In genomic region chr7:141097430-141097829, GRCh38 we compare ENCODE assay signal across 17 cellular contexts. TPM values are rescaled to one million over a fixed set of nuclear protein-coding genes. Genes with fewer than 3 reads are reported as not detected.
DNase-seq lines count a peak whose midpoint lies in the region; ATAC-seq, FAIRE-seq and TF ChIP-seq lines count a peak whose summit lies in the region.
"Had no signal": no experiment of that assay in that cellular context is flagged by ENCODE, and none has a peak within 500 bp of the region (broad histone marks: within the 10 kb centered on the region; RNA-seq: fewer than 3 reads in every experiment).

No MANE protein-coding gene starts in this region.

- FAIRE-seq in RCC 7860 (lab: Jason Lieb, UNC), result peak; percentile 52
- FAIRE-seq: islet of Langerhans had no signal

- POLR2A ChIA-PET in activated CD4-positive, alpha-beta memory T cell treated with anti-CD3 and anti-CD28 coated beads, Interleukin-2, amount 10 ng/mL, durations not matched to agents 7 days and 5 days (lab: Charles Lee), result no interaction called here

- no peak overlapping the region for H3K4me3 Mint-ChIP-seq in activated naive CD4-positive, alpha-beta T cell treated with anti-CD3 and anti-CD28 coated beads for 36 hours
- H3K4me3 Mint-ChIP-seq in endothelial cell (ENCODE audit: unreplicated experiment) (no peak overlapping the region), progenitor cell of endocrine pancreas (ENCODE audit: low read depth) (no peak overlapping the region)
- no peak overlapping the region for H3K4me3 Mint-ChIP-seq in activated CD4-positive, alpha-beta memory T cell treated with anti-CD3 and anti-CD28 coated beads, Interleukin-2, amount 10 ng/mL, durations not matched to agents 7 days and 5 days
- H3K4me3 Mint-ChIP-seq: activated CD8-positive, alpha-beta memory T cell treated with anti-CD3 and anti-CD28 coated beads, Interleukin-2, amount 10 ng/mL, durations not matched to agents 7 days and 5 days; activated naive CD8-positive, alpha-beta T cell treated with anti-CD3 and anti-CD28 coated beads for 36 hours; type B pancreatic cell had no signal

- no peak for ATAC-seq in activated naive CD4-positive, alpha-beta T cell treated with anti-CD3 and anti-CD28 coated beads, Interleukin-2, amount 50 U/mL, for 72 hours
- ATAC-seq in GM21423 (IDR thresholded peaks at IDR 0.05; ENCODE audit: unreplicated experiment), result no peak
- ATAC-seq: activated CD8-positive, alpha-beta memory T cell treated with anti-CD3 and anti-CD28 coated beads, Interleukin-2, amount 10 ng/mL, durations not matched to agents 7 days and 5 days had no signal

- H3K4me1 Mint-ChIP-seq in activated naive CD4-positive, alpha-beta T cell treated with anti-CD3 and anti-CD28 coated beads for 36 hours (ENCODE audit: low read depth), result no peaks in the 10 kb centered on the region
- H3K4me1 Mint-ChIP-seq in endothelial cell (ENCODE audit: unreplicated experiment) (no peaks in the 10 kb centered on the region), progenitor cell of endocrine pancreas (ENCODE audit: low read depth) (no peaks in the 10 kb centered on the region)
- no peaks in the 10 kb centered on the region for H3K4me1 Mint-ChIP-seq in activated CD4-positive, alpha-beta memory T cell treated with anti-CD3 and anti-CD28 coated beads, Interleukin-2, amount 10 ng/mL, durations not matched to agents 7 days and 5 days
- H3K4me1 Mint-ChIP-seq: activated CD8-positive, alpha-beta memory T cell treated with anti-CD3 and anti-CD28 coated beads, Interleukin-2, amount 10 ng/mL, durations not matched to agents 7 days and 5 days; activated naive CD8-positive, alpha-beta T cell treated with anti-CD3 and anti-CD28 coated beads for 36 hours had no signal

- TF ChIP-seq CTCF in endothelial cell (IDR thresholded peaks at IDR 0.05; ENCODE audit: unreplicated experiment) (no peak), progenitor cell of endocrine pancreas (IDR thresholded peaks at IDR 0.05; ENCODE audit: unreplicated experiment) (no peak)

- no peak overlapping the region for H3K27ac Mint-ChIP-seq in activated naive CD4-positive, alpha-beta T cell treated with anti-CD3 and anti-CD28 coated beads for 36 hours
- no peak overlapping the region for H3K27ac Mint-ChIP-seq in activated naive CD4-positive, alpha-beta T cell treated with anti-CD3 and anti-CD28 coated beads, Interleukin-2, amount 50 U/mL, for 72 hours
- H3K27ac Mint-ChIP-seq in endothelial cell (ENCODE audit: unreplicated experiment), result no peak overlapping the region
- H3K27ac Mint-ChIP-seq in progenitor cell of endocrine pancreas, result no peak overlapping the region
- H3K27ac Mint-ChIP-seq in activated CD4-positive, alpha-beta memory T cell treated with anti-CD3 and anti-CD28 coated beads, Interleukin-2, amount 10 ng/mL, durations not matched to agents 7 days and 5 days, result no peak overlapping the region
- H3K27ac Mint-ChIP-seq: activated CD8-positive, alpha-beta memory T cell treated with anti-CD3 and anti-CD28 coated beads, Interleukin-2, amount 10 ng/mL, durations not matched to agents 7 days and 5 days; activated naive CD8-positive, alpha-beta T cell treated with anti-CD3 and anti-CD28 coated beads for 36 hours; type B pancreatic cell had no signal

- DNase-seq in activated naive CD4-positive, alpha-beta T cell treated with anti-CD3 and anti-CD28 coated beads for 36 hours, result peak; percentile 16
- DNase-seq in activated naive CD4-positive, alpha-beta T cell treated with anti-CD3 and anti-CD28 coated beads, Interleukin-2, amount 50 U/mL, for 72 hours (ENCODE audit: low spot score in 2 of 2), result no peak
- peak; percentile 31 for DNase-seq in RCC 7860 (ENCODE audit: low spot score)
- peak; percentile 14 for DNase-seq in endothelial cell (ENCODE audit: low spot score)
- DNase-seq in progenitor cell of endocrine pancreas (ENCODE audit: low spot score, unreplicated experiment), result peak; percentile 13
- no peak for DNase-seq in SIG-M5 treated with dmso at 0.1 percent for 504 hours (lab: John Stamatoyannopoulos, UW; ENCODE audit: unreplicated experiment)
- no peak for DNase-seq in activated CD4-positive, alpha-beta memory T cell treated with anti-CD3 and anti-CD28 coated beads, Interleukin-2, amount 10 ng/mL, durations not matched to agents 7 days and 5 days
- DNase-seq: activated CD8-positive, alpha-beta memory T cell treated with anti-CD3 and anti-CD28 coated beads, Interleukin-2, amount 10 ng/mL, durations not matched to agents 7 days and 5 days; activated naive CD8-positive, alpha-beta T cell treated with anti-CD3 and anti-CD28 coated beads for 36 hours; NCI-H1930; NCI-H774; SHP77 treated with DMSO at 0.1 percent for 48 hours; stimulated activated CD4-positive, alpha-beta T cell treated with anti-CD3 and anti-CD28 coated beads, Interleukin-2, amount 100 ng/mL, for 24 hours had no signal

- H3K27me3 Mint-ChIP-seq in activated naive CD4-positive, alpha-beta T cell treated with anti-CD3 and anti-CD28 coated beads for 36 hours (ENCODE audit: low read depth), result peaks cover 2% of the 10 kb centered on the region
- H3K27me3 Mint-ChIP-seq in endothelial cell (ENCODE audit: unreplicated experiment), result no peaks in the 10 kb centered on the region
- peaks cover 4% of the 10 kb centered on the region for H3K27me3 Mint-ChIP-seq in progenitor cell of endocrine pancreas
- no peaks in the 10 kb centered on the region for H3K27me3 Mint-ChIP-seq in activated CD4-positive, alpha-beta memory T cell treated with anti-CD3 and anti-CD28 coated beads, Interleukin-2, amount 10 ng/mL, durations not matched to agents 7 days and 5 days
- H3K27me3 Mint-ChIP-seq: activated naive CD8-positive, alpha-beta T cell treated with anti-CD3 and anti-CD28 coated beads for 36 hours; type B pancreatic cell had no signal

- CTCF ChIA-PET in activated naive CD4-positive, alpha-beta T cell treated with anti-CD3 and anti-CD28 coated beads for 36 hours (lab: Charles Lee), result interaction anchor here (0.6 to 0.7 kb wide), 2 partner anchors 8 to 250 kb away, joined by 3 to 4 read pairs; no protein-coding TSS in a partner anchor
- CTCF ChIA-PET in activated CD4-positive, alpha-beta memory T cell treated with anti-CD3 and anti-CD28 coated beads, Interleukin-2, amount 10 ng/mL, durations not matched to agents 7 days and 5 days (lab: Charles Lee), result no interaction called here

- no peaks in the 10 kb centered on the region for H3K36me3 Mint-ChIP-seq in activated naive CD4-positive, alpha-beta T cell treated with anti-CD3 and anti-CD28 coated beads for 36 hours (ENCODE audit: low read depth)
- H3K36me3 Mint-ChIP-seq in activated naive CD4-positive, alpha-beta T cell treated with anti-CD3 and anti-CD28 coated beads, Interleukin-2, amount 50 U/mL, for 72 hours, result no peaks in the 10 kb centered on the region
- no peaks in the 10 kb centered on the region for H3K36me3 Mint-ChIP-seq in endothelial cell (ENCODE audit: low read depth, unreplicated experiment)
- H3K36me3 Mint-ChIP-seq in progenitor cell of endocrine pancreas (ENCODE audit: insufficient read depth), result no peaks in the 10 kb centered on the region
- H3K36me3 Mint-ChIP-seq in activated CD4-positive, alpha-beta memory T cell treated with anti-CD3 and anti-CD28 coated beads, Interleukin-2, amount 10 ng/mL, durations not matched to agents 7 days and 5 days (ENCODE audit: low read depth), result no peaks in the 10 kb centered on the region
- H3K36me3 Mint-ChIP-seq: activated CD8-positive, alpha-beta memory T cell treated with anti-CD3 and anti-CD28 coated beads, Interleukin-2, amount 10 ng/mL, durations not matched to agents 7 days and 5 days; activated naive CD8-positive, alpha-beta T cell treated with anti-CD3 and anti-CD28 coated beads for 36 hours; type B pancreatic cell had no signal

- intact Hi-C loops in activated naive CD4-positive, alpha-beta T cell treated with anti-CD3 and anti-CD28 coated beads for 36 hours (cut with micrococcal nuclease), result no loop called here

- H3K9me3 Mint-ChIP-seq in activated naive CD4-positive, alpha-beta T cell treated with anti-CD3 and anti-CD28 coated beads for 36 hours, result no peaks in the 10 kb centered on the region
- H3K9me3 Mint-ChIP-seq in activated naive CD4-positive, alpha-beta T cell treated with anti-CD3 and anti-CD28 coated beads, Interleukin-2, amount 50 U/mL, for 72 hours, result no peaks in the 10 kb centered on the region
- H3K9me3 Mint-ChIP-seq in endothelial cell (ENCODE audit: unreplicated experiment) (no peaks in the 10 kb centered on the region), progenitor cell of endocrine pancreas (ENCODE audit: low read depth) (no peaks in the 10 kb centered on the region)
- H3K9me3 Mint-ChIP-seq in activated CD4-positive, alpha-beta memory T cell treated with anti-CD3 and anti-CD28 coated beads, Interleukin-2, amount 10 ng/mL, durations not matched to agents 7 days and 5 days, result no peaks in the 10 kb centered on the region
- H3K9me3 Mint-ChIP-seq: activated naive CD8-positive, alpha-beta T cell treated with anti-CD3 and anti-CD28 coated beads for 36 hours; type B pancreatic cell had no signal

RNA-seq across cellular contexts. Expression of gene TMEM178B, which starts 23.6 kb away (rescaled TPM):
- under 1 TPM; 0.05 TPM for total RNA-seq in activated naive CD4-positive, alpha-beta T cell treated with anti-CD3 and anti-CD28 coated beads for 36 hours
- total RNA-seq in activated naive CD4-positive, alpha-beta T cell treated with anti-CD3 and anti-CD28 coated beads, Interleukin-2, amount 50 U/mL, for 72 hours, result under 1 TPM; 0.18 to 0.25 TPM
- total RNA-seq in endothelial cell (ENCODE audit: unreplicated experiment), result 0.28 TPM
- total RNA-seq in progenitor cell of endocrine pancreas, result 2.3 and 2.8 TPM in 2 replicates
- 1 to 10 TPM; 1.7 TPM for total RNA-seq in activated CD4-positive, alpha-beta memory T cell treated with anti-CD3 and anti-CD28 coated beads, Interleukin-2, amount 10 ng/mL, durations not matched to agents 7 days and 5 days
- total RNA-seq: pulmonary artery endothelial cell had no signal

Comparison
In these comparisons a context has a peak if more than half of its experiments do, and no peak if none do; other contexts are left out.
1. DNase-seq: peak in activated naive CD4-positive, alpha-beta T cell treated with anti-CD3 and anti-CD28 coated beads for 36 hours (single experiment), RCC 7860 (single experiment), endothelial cell (single experiment) and progenitor cell of endocrine pancreas (single experiment); none in activated naive CD4-positive, alpha-beta T cell treated with anti-CD3 and anti-CD28 coated beads, Interleukin-2, amount 50 U/mL, for 72 hours (0 of 2), SIG-M5 treated with dmso at 0.1 percent for 504 hours (single experiment) and activated CD4-positive, alpha-beta memory T cell treated with anti-CD3 and anti-CD28 coated beads, Interleukin-2, amount 10 ng/mL, durations not matched to agents 7 days and 5 days (single experiment).